Comparison of ENCODE assay signal across 1 cellular context in genomic region chr11:62805044-62805892, GRCh38.
TF ChIP-seq lines count a peak whose summit lies in the region.

Gene NXF1, minus strand, starts transcription at chr11:62805440. Its CDS starts 84 bp downstream, at chr11:62805356.

TF ChIP-seq in K562, 482 proteins besides CTCF, POLR2A, EP300 and RAD21 (continued from another document and continues in another):
- TF ChIP-seq ARID4B (CRISPR knock-in tag; IDR thresholded peaks at IDR 0.05) (peak; percentile 94; the same call in 1 of the 2 replicates), L3MBTL2 (IDR thresholded peaks at IDR 0.05) (peak; percentile 52), CHCHD3 (CRISPR knock-in tag; IDR thresholded peaks at IDR 0.05) (peak; percentile 36; the same call in 1 of the 2 replicates), TARDBP (IDR thresholded peaks at IDR 0.05) (peak; percentile 57; the same call in 1 of the 2 replicates), MCM3 (IDR thresholded peaks at IDR 0.05) (no peak), OTX1 (CRISPR knock-in tag; IDR thresholded peaks at IDR 0.05) (peak; percentile 91), ARID2 (IDR thresholded peaks at IDR 0.05) (no peak), HMG20B (CRISPR knock-in tag; IDR thresholded peaks at IDR 0.05) (peak; percentile 61; the same call in 1 of the 2 replicates), ZNF586 (CRISPR knock-in tag; conservative IDR thresholded peaks at IDR 0.05) (no peak), BMI1 (IDR thresholded peaks at IDR 0.05; ENCODE audit: low read length) (no peak), SMARCC2 (IDR thresholded peaks at IDR 0.05; ENCODE audit: low read depth) (no peak), ZNF551 (CRISPR knock-in tag; IDR thresholded peaks at IDR 0.05) (no peak), MYNN (IDR thresholded peaks at IDR 0.05) (peak; percentile 76; the same call in 1 of the 2 replicates), MYNN (CRISPR knock-in tag; IDR thresholded peaks at IDR 0.05) (no peak), ZBTB7A (IDR thresholded peaks at IDR 0.05; ENCODE audit: borderline replicate concordance, control insufficient read depth, low read depth, low read length) (peak; percentile 57; the same call in 1 of the 2 replicates), PRPF4 (IDR thresholded peaks at IDR 0.05; ENCODE audit: insufficient read depth, low read depth, low read length, poor library complexity, severe bottlenecking) (peak; percentile 99), SAP30 (IDR thresholded peaks at IDR 0.05; ENCODE audit: borderline replicate concordance, insufficient read depth, low read depth, low read length, poor library complexity, severe bottlenecking) (no peak), RBM25 (IDR thresholded peaks at IDR 0.05; ENCODE audit: low read depth, low read length, severe bottlenecking) (no peak), ETV5 (CRISPR knock-in tag; IDR thresholded peaks at IDR 0.05; ENCODE audit: low read depth) (peak; percentile 68; the same call in 1 of the 2 replicates), ZNF174 (CRISPR knock-in tag; IDR thresholded peaks at IDR 0.05) (no peak), MTF1 (CRISPR knock-in tag; IDR thresholded peaks at IDR 0.05; ENCODE audit: borderline replicate concordance) (no peak), MLX (CRISPR knock-in tag; conservative IDR thresholded peaks at IDR 0.05) (peak in 1 of 2 experiments; percentile 84; a peak in 1 of 4 replicates), ATF2 (CRISPR knock-in tag; IDR thresholded peaks at IDR 0.05) (no peak), BCOR (IDR thresholded peaks at IDR 0.05) (no peak), RNF219 (CRISPR knock-in tag; IDR thresholded peaks at IDR 0.05) (no peak), POLR3G (IDR thresholded peaks at IDR 0.05; ENCODE audit: extremely low read depth, insufficient read length, insufficient replicate concordance) (no peak), POLR2H (tag; IDR thresholded peaks at IDR 0.05; ENCODE audit: low read depth) (peak; percentile 98), RBBP5 (IDR thresholded peaks at IDR 0.05; ENCODE audit: borderline replicate concordance, insufficient read depth, low read length, poor library complexity, severe bottlenecking) (peak; percentile 94), PTRF (tag; IDR thresholded peaks at IDR 0.05) (no peak), KAT8 (IDR thresholded peaks at IDR 0.05; ENCODE audit: low read depth) (no peak), ELF2 (CRISPR knock-in tag; IDR thresholded peaks at IDR 0.05) (0 out of 2 replicates have a peak, but pooled peaks have one; percentile 56), HBP1 (CRISPR knock-in tag; IDR thresholded peaks at IDR 0.05) (no peak), ZNF140 (CRISPR knock-in tag; IDR thresholded peaks at IDR 0.05) (no peak), ZNF165 (CRISPR knock-in tag; IDR thresholded peaks at IDR 0.05; ENCODE audit: borderline replicate concordance) (no peak), PURB (CRISPR knock-in tag; IDR thresholded peaks at IDR 0.05; ENCODE audit: low read depth) (no peak), XRCC5 (IDR thresholded peaks at IDR 0.05; ENCODE audit: low read depth, low read length) (no peak), ZBTB8A (IDR thresholded peaks at IDR 0.05; ENCODE audit: partially characterized antibody) (no peak), ZNF717 (CRISPR knock-in tag; IDR thresholded peaks at IDR 0.05) (no peak), SAFB (IDR thresholded peaks at IDR 0.05; ENCODE audit: borderline replicate concordance, low read depth, low read length) (no peak), HDAC3 (IDR thresholded peaks at IDR 0.05; ENCODE audit: borderline replicate concordance, partially characterized antibody) (no peak), TBL1XR1 (IDR thresholded peaks at IDR 0.05; ENCODE audit: low read length in 2 of 2) (peak; percentile 53 to 80; a peak in 2 of 4 replicates)
- TF ChIP-seq, protein P1, sequence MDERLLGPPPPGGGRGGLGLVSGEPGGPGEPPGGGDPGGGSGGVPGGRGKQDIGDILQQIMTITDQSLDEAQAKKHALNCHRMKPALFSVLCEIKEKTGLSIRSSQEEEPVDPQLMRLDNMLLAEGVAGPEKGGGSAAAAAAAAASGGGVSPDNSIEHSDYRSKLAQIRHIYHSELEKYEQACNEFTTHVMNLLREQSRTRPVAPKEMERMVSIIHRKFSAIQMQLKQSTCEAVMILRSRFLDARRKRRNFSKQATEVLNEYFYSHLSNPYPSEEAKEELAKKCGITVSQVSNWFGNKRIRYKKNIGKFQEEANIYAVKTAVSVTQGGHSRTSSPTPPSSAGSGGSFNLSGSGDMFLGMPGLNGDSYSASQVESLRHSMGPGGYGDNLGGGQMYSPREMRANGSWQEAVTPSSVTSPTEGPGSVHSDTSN (CRISPR knock-in tag; IDR thresholded peaks at IDR 0.05; ENCODE audit: low read depth) = no peak
- TF ChIP-seq, protein P1 (tag; conservative IDR thresholded peaks at IDR 0.05; ENCODE audit: low read depth) = no peak
- TF ChIP-seq, protein P2, sequence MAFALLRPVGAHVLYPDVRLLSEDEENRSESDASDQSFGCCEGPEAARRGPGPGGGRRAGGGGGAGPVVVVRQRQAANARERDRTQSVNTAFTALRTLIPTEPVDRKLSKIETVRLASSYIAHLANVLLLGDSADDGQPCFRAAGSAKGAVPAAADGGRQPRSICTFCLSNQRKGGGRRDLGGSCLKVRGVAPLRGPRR (CRISPR knock-in tag; IDR thresholded peaks at IDR 0.05) = no peak
- TF ChIP-seq, protein P3, sequence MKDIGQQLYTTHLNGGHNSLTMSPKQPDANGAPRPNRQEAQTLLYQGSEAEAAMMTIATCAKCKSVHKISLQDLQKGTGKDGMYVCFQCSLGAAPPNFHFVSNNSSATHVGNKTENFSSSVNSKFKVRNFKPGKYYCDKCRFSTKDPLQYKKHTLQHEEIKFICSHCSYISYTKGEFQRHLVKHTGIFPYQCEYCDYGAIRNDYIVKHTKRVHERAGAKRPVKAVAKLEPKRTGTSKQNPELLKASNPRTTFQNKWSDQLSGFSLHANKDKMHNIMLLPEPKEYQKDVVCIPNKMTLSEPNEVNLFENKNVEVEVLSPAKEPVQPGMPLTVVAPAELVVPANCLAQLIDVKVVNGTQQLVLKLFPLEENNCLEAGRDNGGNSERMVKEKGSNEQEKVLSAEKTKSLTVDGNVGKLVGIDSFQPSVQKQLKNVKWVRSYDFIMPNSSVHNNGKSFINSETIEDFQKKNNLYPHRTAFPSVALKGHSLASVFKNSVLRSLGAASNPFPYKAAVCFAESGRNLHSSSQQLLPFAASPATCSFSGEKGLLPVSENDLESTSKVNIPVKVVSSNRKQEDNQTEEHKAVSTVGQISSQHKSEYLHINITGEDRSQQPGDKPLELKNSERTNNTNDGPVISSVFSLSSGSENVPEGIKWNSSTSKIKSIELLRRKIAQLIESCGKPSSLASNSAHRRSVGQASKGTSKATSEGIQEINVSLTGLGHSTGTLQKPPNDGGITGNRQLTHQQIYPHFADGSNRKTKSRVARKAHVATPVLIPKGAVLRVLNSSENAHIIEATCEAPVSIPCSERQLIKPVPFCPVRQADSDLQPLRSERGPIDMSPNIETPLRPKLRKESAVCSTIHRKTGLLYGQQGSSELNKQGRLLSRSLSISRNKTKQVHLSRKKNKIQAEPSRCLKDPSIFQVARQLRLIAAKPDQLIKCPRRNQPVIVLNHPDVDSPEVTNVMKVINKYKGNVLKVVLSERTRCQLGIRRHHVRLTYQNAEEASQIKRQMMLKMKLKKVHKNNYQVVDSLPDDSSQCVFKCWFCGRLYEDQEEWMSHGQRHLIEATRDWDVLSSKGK (CRISPR knock-in tag; IDR thresholded peaks at IDR 0.05) = no peak
- TF ChIP-seq, protein P4, sequence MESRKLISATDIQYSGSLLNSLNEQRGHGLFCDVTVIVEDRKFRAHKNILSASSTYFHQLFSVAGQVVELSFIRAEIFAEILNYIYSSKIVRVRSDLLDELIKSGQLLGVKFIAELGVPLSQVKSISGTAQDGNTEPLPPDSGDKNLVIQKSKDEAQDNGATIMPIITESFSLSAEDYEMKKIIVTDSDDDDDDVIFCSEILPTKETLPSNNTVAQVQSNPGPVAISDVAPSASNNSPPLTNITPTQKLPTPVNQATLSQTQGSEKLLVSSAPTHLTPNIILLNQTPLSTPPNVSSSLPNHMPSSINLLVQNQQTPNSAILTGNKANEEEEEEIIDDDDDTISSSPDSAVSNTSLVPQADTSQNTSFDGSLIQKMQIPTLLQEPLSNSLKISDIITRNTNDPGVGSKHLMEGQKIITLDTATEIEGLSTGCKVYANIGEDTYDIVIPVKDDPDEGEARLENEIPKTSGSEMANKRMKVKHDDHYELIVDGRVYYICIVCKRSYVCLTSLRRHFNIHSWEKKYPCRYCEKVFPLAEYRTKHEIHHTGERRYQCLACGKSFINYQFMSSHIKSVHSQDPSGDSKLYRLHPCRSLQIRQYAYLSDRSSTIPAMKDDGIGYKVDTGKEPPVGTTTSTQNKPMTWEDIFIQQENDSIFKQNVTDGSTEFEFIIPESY (CRISPR knock-in tag; IDR thresholded peaks at IDR 0.05) = peak; percentile 88
